19 cellular contexts compared by ENCODE assay signal in the genomic region with DNA sequence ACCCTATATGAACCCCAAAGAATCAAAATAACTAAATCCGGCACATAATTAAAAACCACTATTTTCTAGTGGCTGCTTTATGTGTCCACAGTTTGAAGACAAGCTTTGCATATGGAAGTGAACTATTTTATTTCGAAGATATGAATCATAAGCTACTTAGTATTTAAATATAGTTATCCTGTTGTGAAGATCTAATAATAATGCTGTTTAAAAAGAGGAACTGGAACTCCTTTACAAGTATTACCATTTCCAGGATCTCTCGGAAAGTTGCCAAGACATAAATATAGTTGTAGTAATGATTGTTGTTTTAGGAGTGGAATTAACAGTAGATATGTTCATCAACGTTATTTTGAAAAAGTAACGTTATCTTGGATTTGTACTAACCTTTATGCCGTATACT.
DNase-seq lines count a peak whose midpoint lies in the region; ATAC-seq, FAIRE-seq and TF ChIP-seq lines count a peak whose summit lies in the region.
"Had no signal": no experiment of that assay in that cellular context is flagged by ENCODE, and none has a peak within 500 bp of the region (broad histone marks: within the 10 kb centered on the region; RNA-seq: fewer than 3 reads in every experiment).

No MANE protein-coding gene starts in this region.

- TF ChIP-seq POLR2A in GM12891 (IDR thresholded peaks at IDR 0.05; ENCODE audit: low read depth, low read length) (no peak), gastroesophageal sphincter (IDR thresholded peaks at IDR 0.05) (no peak)

- no peaks in the 10 kb centered on the region for H3K36me3 ChIP-seq in gastroesophageal sphincter
- no peaks in the 10 kb centered on the region for H3K36me3 ChIP-seq in Caco-2 (ENCODE audit: control insufficient read depth, insufficient read depth, low read length)
- H3K36me3 ChIP-seq: BLaER1 had no signal

- CTCF ChIA-PET in Caco-2 (lab: Charles Lee): no interaction called here

- 73 to 74% methylated on average over 5 to 6 of the region's 6 CpGs for WGBS in gastroesophageal sphincter (ENCODE audit: low coverage in 1 of 2), 2 donors

- no peak overlapping the region for H3K27ac Mint-ChIP-seq in Caco-2 (ENCODE audit: unreplicated experiment)
- H3K27ac Mint-ChIP-seq: CD4-positive, alpha-beta memory T cell; T-cell; T-helper 2 cell treated with Interferon-gamma antibody and Interleukin-4, amounts not matched to agents 5 μg/mL and 100 μg/mL, for 36 hours had no signal

- no peak overlapping the region for H3K4me3 Mint-ChIP-seq in Caco-2 (ENCODE audit: unreplicated experiment)
- H3K4me3 Mint-ChIP-seq: CD4-positive, alpha-beta memory T cell; T-cell; T-helper 2 cell treated with Interferon-gamma antibody and Interleukin-4, amounts not matched to agents 5 μg/mL and 100 μg/mL, for 36 hours had no signal

- TF ChIP-seq EP300 in gastroesophageal sphincter (IDR thresholded peaks at IDR 0.05): no peak

- TF ChIP-seq CTCF in gastroesophageal sphincter (IDR thresholded peaks at IDR 0.05): no peak
- no peak for TF ChIP-seq CTCF in Caco-2 (IDR thresholded peaks at IDR 0.05; ENCODE audit: insufficient read depth in 1 of 2, low read depth in 1 of 2, low read length in 1 of 2, severe bottlenecking in 1 of 2, unreplicated experiment in 1 of 2)

- no peaks in the 10 kb centered on the region for H3K4me1 Mint-ChIP-seq in Caco-2 (ENCODE audit: low read depth, unreplicated experiment)
- H3K4me1 Mint-ChIP-seq: CD4-positive, alpha-beta memory T cell; T-cell had no signal

- H3K27me3 ChIP-seq in gastroesophageal sphincter (no peaks in the 10 kb centered on the region), Caco-2 (replicated peaks; ENCODE audit: control insufficient read depth, insufficient read depth, low read length) (no peaks in the 10 kb centered on the region)
- H3K27me3 ChIP-seq: BLaER1 had no signal

- POLR2A ChIA-PET in Caco-2 (lab: Charles Lee): no interaction called here

- intact Hi-C loops in Caco-2 (cut with micrococcal nuclease; ENCODE audit: unreplicated experiment): no loop called here

- BruUV-seq in Caco-2 (replicated peaks; lab: Mats Ljungman, UMichigan): no TSS peak

- no peak for DNase-seq in GM12891 (ENCODE audit: insufficient read length, low spot score)
- peak; percentile 60 for DNase-seq in MV-4-11 (lab: John Stamatoyannopoulos, UW)
- DNase-seq in dermis blood vessel endothelial cell: no peak
- DNase-seq in NCI-H510A treated with DMSO at 0.1 percent for 48 hours (lab: John Stamatoyannopoulos, UW): no peak
- no peak for DNase-seq in Caco-2
- DNase-seq: CD4-positive, alpha-beta memory T cell; DMS153; KBM-7; NCI-H1694; NCI-H2081; NCI-H2171; NCI-H345; NCI-H526; T-cell had no signal

- H3K9me3 ChIP-seq in gastroesophageal sphincter (no peaks in the 10 kb centered on the region), Caco-2 (no peaks in the 10 kb centered on the region)

- no peaks in the 10 kb centered on the region for H3K36me3 Mint-ChIP-seq in Caco-2 (ENCODE audit: insufficient read depth, unreplicated experiment)
- H3K36me3 Mint-ChIP-seq: T-cell had no signal

- no peak for FAIRE-seq in GM12891 (lab: Jason Lieb, UNC)

- peak overlapping the region in 3 of 4 donors; percentile 23 to 83 (median 56) for H3K27ac ChIP-seq in gastroesophageal sphincter
- H3K27ac ChIP-seq: BLaER1 had no signal

- peak; percentile 45 for ATAC-seq in HG02852 (IDR thresholded peaks at IDR 0.05; ENCODE audit: unreplicated experiment)
- no peak for ATAC-seq in gastroesophageal sphincter
- ATAC-seq: SK-N-SH treated with all-trans-retinoic acid at 6 μM for 48 hours, T-cell had no signal

- H3K9me3 Mint-ChIP-seq in Caco-2 (ENCODE audit: unreplicated experiment): no peaks in the 10 kb centered on the region
- H3K9me3 Mint-ChIP-seq: CD4-positive, alpha-beta memory T cell; T-cell; T-helper 2 cell treated with Interferon-gamma antibody and Interleukin-4, amounts not matched to agents 5 μg/mL and 100 μg/mL, for 36 hours had no signal

- H3K4me3 ChIP-seq in gastroesophageal sphincter: no peak overlapping the region
- H3K4me3 ChIP-seq in Caco-2 (ENCODE audit: low read depth, low read length): no peak overlapping the region
- H3K4me3 ChIP-seq: BLaER1 had no signal

- H3K4me1 ChIP-seq in gastroesophageal sphincter: peaks cover 14 to 84% (median 37%) of the 10 kb centered on the region in 3 donors
- H3K4me1 ChIP-seq in Caco-2: no peaks in the 10 kb centered on the region

- H3K27me3 Mint-ChIP-seq in Caco-2 (ENCODE audit: insufficient read depth, unreplicated experiment): no peaks in the 10 kb centered on the region
- H3K27me3 Mint-ChIP-seq: CD4-positive, alpha-beta memory T cell; T-cell had no signal

TF ChIP-seq in GM12891, 5 proteins besides CTCF, POLR2A, EP300 and RAD21:
- TF ChIP-seq POLR2AphosphoS5 (IDR thresholded peaks at IDR 0.05; ENCODE audit: low read depth, low read length): no peak
- no peak for TF ChIP-seq POU2F2 (IDR thresholded peaks at IDR 0.05; ENCODE audit: low read depth, low read length)
- peak; percentile 61 for TF ChIP-seq SPI1 (IDR thresholded peaks at IDR 0.05; ENCODE audit: low read depth, low read length)
- TF ChIP-seq PAX5 (IDR thresholded peaks at IDR 0.05; ENCODE audit: insufficient read depth, low read length, severe bottlenecking): no peak
- TF ChIP-seq TAF1 (IDR thresholded peaks at IDR 0.05; ENCODE audit: low read depth, low read length): no peak
TF ChIP-seq in GM12891: peak in this region for 1.
